ENCODE assay signal across 16 cellular contexts in genomic region chr5:155211764-155212163, GRCh38.
DNase-seq lines count a peak whose midpoint lies in the region; ATAC-seq, FAIRE-seq and TF ChIP-seq lines count a peak whose summit lies in the region.
"Had no signal": no experiment of that assay in that cellular context is flagged by ENCODE, and none has a peak within 500 bp of the region (broad histone marks: within the 10 kb centered on the region; RNA-seq: fewer than 3 reads in every experiment).

No MANE protein-coding gene starts in this region.

- no peak overlapping the region for H3K9ac ChIP-seq in BLaER1 treated with 17β-estradiol and CSF1 and Interleukin-3, amounts not matched to agents 10 nM and 100 nM
- H3K9ac ChIP-seq in GM12878 (ENCODE audit: control insufficient read depth, insufficient read depth, low read length): no peak overlapping the region

- no TSS peak for BruUV-seq in GM12878 (replicated peaks; lab: Mats Ljungman, UMichigan)

- H3K4me2 ChIP-seq in BLaER1 treated with 17β-estradiol and CSF1 and Interleukin-3, amounts not matched to agents 10 nM and 100 nM: peak overlapping the region in 8 of 11 experiments; percentile 9 to 74 (median 44); a peak in 14 of 22 replicates
- no peak overlapping the region for H3K4me2 ChIP-seq in GM12878 (ENCODE audit: control insufficient read depth, insufficient read depth)

- no peaks in the 10 kb centered on the region for H4K20me1 ChIP-seq in BLaER1 treated with 17β-estradiol and CSF1 and Interleukin-3, amounts not matched to agents 10 nM and 100 nM
- no peaks in the 10 kb centered on the region for H4K20me1 ChIP-seq in GM12878 (ENCODE audit: control insufficient read depth, insufficient read depth)

- H3K4me1 ChIP-seq in BLaER1 treated with 17β-estradiol and CSF1 and Interleukin-3, amounts not matched to agents 10 nM and 100 nM: peaks cover 6 to 45% (median 36%) of the 10 kb centered on the region in 10 experiments; a peak in 17 of 20 replicates
- H3K4me1 ChIP-seq in GM12878 (ENCODE audit: control insufficient read depth, insufficient read depth, low read length): no peaks in the 10 kb centered on the region

- TF ChIP-seq POLR2A in GM12878 (IDR thresholded peaks at IDR 0.05; ENCODE audit: low read depth, low read length): no peak

- ATAC-seq in HG03565 (IDR thresholded peaks at IDR 0.05; ENCODE audit: unreplicated experiment): peak; percentile 44
- peak; percentile 61 for ATAC-seq in GM12878
- ATAC-seq in GM18907 (IDR thresholded peaks at IDR 0.05; ENCODE audit: unreplicated experiment): no peak
- no peak for ATAC-seq in GM18517 (IDR thresholded peaks at IDR 0.05; ENCODE audit: unreplicated experiment)
- ATAC-seq: CD8-positive, alpha-beta T cell; HepG2 had no signal

- POLR2A ChIA-PET in GM12878 (lab: Charles Lee): no interaction called here

- 0% methylated on average over 1 of the region's 1 CpG for WGBS in GM12878 (ENCODE audit: insufficient coverage, insufficient replicate concordance, low lambda C conversion rate, missing lambda C conversion rate)

- no peak for TF ChIP-seq CTCF in GM12878 (IDR thresholded peaks at IDR 0.05 in 2 of 3, conservative IDR thresholded peaks at IDR 0.05 in 1 of 3; ENCODE audit: control insufficient read depth in 2 of 3, extremely low read depth in 1 of 3, insufficient read depth in 1 of 3, low read depth in 3 of 3, low read length in 3 of 3)

- peaks cover 3 to 19% (median 11%) of the 10 kb centered on the region in 11 experiments for H3K9me3 ChIP-seq in BLaER1 treated with 17β-estradiol and CSF1 and Interleukin-3, amounts not matched to agents 10 nM and 100 nM (replicated peaks in 1 of 11)
- H3K9me3 ChIP-seq in GM12878 (replicated peaks; ENCODE audit: control insufficient read depth, insufficient read depth, low read length): no peaks in the 10 kb centered on the region

- H2AFZ ChIP-seq in GM12878 (ENCODE audit: control insufficient read depth, low read depth, low read length): no peak overlapping the region

- H3K27ac ChIP-seq in BLaER1 treated with 17β-estradiol and CSF1 and Interleukin-3, amounts not matched to agents 10 nM and 100 nM: no peak overlapping the region
- no peak overlapping the region for H3K27ac ChIP-seq in GM12878 (ENCODE audit: control insufficient read depth, insufficient read depth)

- peak; percentile 60 for DNase-seq in NCI-H2171 (lab: John Stamatoyannopoulos, UW)
- no peak for DNase-seq in GM12878 (ENCODE audit: low read depth, low spot score)
- no peak for DNase-seq in OCI-M2 (lab: John Stamatoyannopoulos, UW; ENCODE audit: unreplicated experiment)
- DNase-seq: CD8-positive, alpha-beta T cell; COR-L47; DMS79; HCEC 1CT; HFFc6 had no signal

- no peaks in the 10 kb centered on the region for H3K79me2 ChIP-seq in GM12878 (ENCODE audit: control insufficient read depth, insufficient read depth, low read length)

- in situ Hi-C loops in GM12878 (cut with MboI): no loop called here

- H3K36me3 ChIP-seq in BLaER1 treated with 17β-estradiol and CSF1 and Interleukin-3, amounts not matched to agents 10 nM and 100 nM: no peaks in the 10 kb centered on the region
- no peaks in the 10 kb centered on the region for H3K36me3 ChIP-seq in GM12878 (ENCODE audit: control insufficient read depth in 2 of 2, insufficient read depth in 2 of 2, low read length in 1 of 2)

- no peak overlapping the region for H3K4me3 ChIP-seq in BLaER1 treated with 17β-estradiol and CSF1 and Interleukin-3, amounts not matched to agents 10 nM and 100 nM
- H3K4me3 ChIP-seq in GM12878: no peak overlapping the region

- RAD21 ChIA-PET in GM12878 (lab: Charles Lee; ENCODE audit: unreplicated experiment): no interaction called here

- no peak for TF ChIP-seq RAD21 in GM12878 (IDR thresholded peaks at IDR 0.05; ENCODE audit: insufficient read depth, low read depth, low read length)

- SMC1A ChIA-PET in GM12878 (lab: Charles Lee; ENCODE audit: uncharacterized antibody, unreplicated experiment): no interaction called here

- CTCF ChIA-PET in GM12878 (lab: Yijun Ruan, JAX): no interaction called here

- intact Hi-C loops in GM12878 (cut with micrococcal nuclease; ENCODE audit: unreplicated experiment): no loop called here

- no peak for TF ChIP-seq EP300 in GM12878 (IDR thresholded peaks at IDR 0.05; ENCODE audit: borderline replicate concordance in 1 of 2, control insufficient read depth in 1 of 2, low read depth in 2 of 2, low read length in 2 of 2)

- H3K27me3 ChIP-seq in BLaER1 treated with 17β-estradiol and CSF1 and Interleukin-3, amounts not matched to agents 10 nM and 100 nM: no peaks in the 10 kb centered on the region
- H3K27me3 ChIP-seq in GM12878 (replicated peaks in 1 of 2; ENCODE audit: control insufficient read depth in 2 of 2, insufficient read depth in 2 of 2, low read length in 1 of 2): no peaks in the 10 kb centered on the region

- no peak for FAIRE-seq in GM12878 (lab: Jason Lieb, UNC)
- FAIRE-seq: A204.1, D721Med, GM12892, HepG2 had no signal

TF ChIP-seq in GM12878, 131 proteins besides CTCF, POLR2A, EP300 and RAD21:
- TF ChIP-seq ZBTB40 (IDR thresholded peaks at IDR 0.05; ENCODE audit: borderline replicate concordance): no peak
- no peak for TF ChIP-seq ZNF207 (IDR thresholded peaks at IDR 0.05; ENCODE audit: borderline replicate concordance)
- TF ChIP-seq RUNX3 (IDR thresholded peaks at IDR 0.05; ENCODE audit: low read length): peak; percentile 15; the same call in 1 of the 2 replicates
- TF ChIP-seq MEF2A (IDR thresholded peaks at IDR 0.05; ENCODE audit: insufficient read depth, low read depth, low read length): no peak
- no peak for TF ChIP-seq POLR2AphosphoS5 (IDR thresholded peaks at IDR 0.05; ENCODE audit: low read length)

Comparison
In these comparisons a context has a peak if more than half of its experiments do, and no peak if none do; other contexts are left out.
1. ATAC-seq: peak in HG03565 (single experiment) and GM12878 (single experiment); none in GM18907 (single experiment) and GM18517 (single experiment).